1 cellular context compared by ENCODE assay signal in genomic region chr11:27401760-27402316, GRCh38.
TF ChIP-seq lines count a peak whose summit lies in the region.

No MANE protein-coding gene starts in this region.

TF ChIP-seq in HepG2, 621 proteins besides CTCF, POLR2A, EP300 and RAD21 (continued from another document and continues in another):
- TF ChIP-seq ZNF710 (CRISPR knock-in tag; IDR thresholded peaks at IDR 0.05; ENCODE audit: borderline replicate concordance) (peak; percentile 69; the same call in 1 of the 2 replicates), NR2F1 (CRISPR knock-in tag; IDR thresholded peaks at IDR 0.05) (peak; percentile 70 to 84; a peak in 3 of 4 replicates), HOXA3 (CRISPR knock-in tag; IDR thresholded peaks at IDR 0.05) (peak; percentile 48; the same call in 1 of the 2 replicates), ZNF503 (CRISPR knock-in tag; IDR thresholded peaks at IDR 0.05) (peak; percentile 55), SKIL (CRISPR knock-in tag; IDR thresholded peaks at IDR 0.05; ENCODE audit: borderline replicate concordance) (peak; percentile 76), HNRNPK (IDR thresholded peaks at IDR 0.05; ENCODE audit: low read depth, low read length, poor library complexity, severe bottlenecking) (no peak), ZNF142 (CRISPR knock-in tag; IDR thresholded peaks at IDR 0.05) (0 out of 2 replicates have a peak, but pooled peaks have one; percentile 81), PRPF4 (IDR thresholded peaks at IDR 0.05; ENCODE audit: low read depth, low read length, poor library complexity, severe bottlenecking) (no peak), PAXIP1 (CRISPR knock-in tag; conservative IDR thresholded peaks at IDR 0.05) (peak; percentile 93), ARNTL (CRISPR knock-in tag; IDR thresholded peaks at IDR 0.05) (peak; percentile 72), PHF21A (CRISPR knock-in tag; IDR thresholded peaks at IDR 0.05) (peak; percentile 82), ZMYM3 (CRISPR knock-in tag; IDR thresholded peaks at IDR 0.05) (peak; percentile 18; the same call in 1 of the 2 replicates), DRAP1 (CRISPR knock-in tag; IDR thresholded peaks at IDR 0.05) (no peak), SAP130 (CRISPR knock-in tag; IDR thresholded peaks at IDR 0.05; ENCODE audit: low read depth) (peak; percentile 80), FUBP1 (CRISPR knock-in tag; IDR thresholded peaks at IDR 0.05; ENCODE audit: borderline replicate concordance) (no peak), KLF15 (CRISPR knock-in tag; IDR thresholded peaks at IDR 0.05; ENCODE audit: borderline replicate concordance) (no peak), MEIS1 (CRISPR knock-in tag; IDR thresholded peaks at IDR 0.05; ENCODE audit: borderline replicate concordance) (peak; percentile 58; the same call in 1 of the 2 replicates), TEAD2 (CRISPR knock-in tag; IDR thresholded peaks at IDR 0.05) (no peak), HOXD1 (CRISPR knock-in tag; IDR thresholded peaks at IDR 0.05) (no peak), ARNT2 (CRISPR knock-in tag; IDR thresholded peaks at IDR 0.05; ENCODE audit: low read depth) (peak; percentile 46; the same call in 1 of the 2 replicates), MEIS2 (CRISPR knock-in tag; IDR thresholded peaks at IDR 0.05) (0 out of 2 replicates have a peak, but pooled peaks have one; percentile 16), CREB1 (IDR thresholded peaks at IDR 0.05) (no peak), CREB1 (CRISPR knock-in tag; IDR thresholded peaks at IDR 0.05) (peak; percentile 62), ZMYM4 (CRISPR knock-in tag; IDR thresholded peaks at IDR 0.05) (peak; percentile 70; the same call in 1 of the 2 replicates), JUN (CRISPR knock-in tag; IDR thresholded peaks at IDR 0.05) (peak; percentile 89), ZNF878 (CRISPR knock-in tag; IDR thresholded peaks at IDR 0.05) (peak; percentile 56; the same call in 1 of the 2 replicates), HIC2 (CRISPR knock-in tag; IDR thresholded peaks at IDR 0.05; ENCODE audit: low read depth) (peak; percentile 42; the same call in 1 of the 2 replicates), TBL1XR1 (IDR thresholded peaks at IDR 0.05; ENCODE audit: borderline replicate concordance, low read length, partially characterized antibody) (peak; percentile 24), IRF2 (CRISPR knock-in tag; IDR thresholded peaks at IDR 0.05) (peak; percentile 23; the same call in 1 of the 2 replicates), ZNF800 (CRISPR knock-in tag; IDR thresholded peaks at IDR 0.05) (0 out of 2 replicates have a peak, but pooled peaks have one; percentile 33), MLX (CRISPR knock-in tag; IDR thresholded peaks at IDR 0.05) (0 out of 2 replicates have a peak, but pooled peaks have one; percentile 12), ZNF772 (CRISPR knock-in tag; IDR thresholded peaks at IDR 0.05) (peak; percentile 46; the same call in 1 of the 2 replicates), RXRA (CRISPR knock-in tag; IDR thresholded peaks at IDR 0.05) (peak; percentile 83; the same call in 1 of the 2 replicates)
